13 cellular contexts compared by ENCODE assay signal in the genomic region with DNA sequence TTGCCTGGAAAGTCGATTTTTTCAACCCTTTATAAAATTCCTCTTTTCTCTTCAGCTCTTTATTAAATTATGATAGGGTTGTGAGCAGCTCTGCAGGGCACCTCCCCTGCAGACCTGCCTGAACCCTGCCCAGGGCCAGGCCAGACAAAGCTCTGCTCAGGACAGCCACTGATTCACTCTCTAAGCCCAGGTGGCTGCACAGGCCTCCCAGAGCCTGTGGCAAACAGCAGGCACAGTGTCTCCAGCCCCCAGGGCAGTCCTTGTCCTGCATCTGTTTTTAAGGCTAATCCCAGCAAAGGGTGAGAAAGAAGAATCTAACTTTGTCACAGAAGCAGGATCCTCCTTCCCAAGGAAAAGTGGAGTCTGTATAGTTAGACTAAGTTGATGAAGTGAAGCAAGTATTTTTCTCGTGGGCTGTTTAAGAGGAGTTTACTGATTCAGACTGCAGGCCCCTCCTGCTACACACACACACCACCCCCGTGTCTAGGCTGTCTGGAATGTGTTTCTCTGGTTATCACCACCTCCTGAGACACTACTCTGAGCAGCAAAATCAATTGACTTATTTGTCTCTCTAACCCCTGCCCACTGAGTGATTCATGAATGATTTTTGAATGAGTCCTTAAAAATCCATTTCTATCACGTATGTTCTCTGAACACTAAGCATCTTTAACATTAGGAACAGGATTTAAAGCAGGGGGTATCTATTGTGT.
DNase-seq lines count a peak whose midpoint lies in the region; FAIRE-seq and TF ChIP-seq lines count a peak whose summit lies in the region.
"Had no signal": no experiment of that assay in that cellular context is flagged by ENCODE, and none has a peak within 500 bp of the region (broad histone marks: within the 10 kb centered on the region; RNA-seq: fewer than 3 reads in every experiment).

No MANE protein-coding gene starts in this region.

- no peak for TF ChIP-seq CTCF in esophagus muscularis mucosa (IDR thresholded peaks at IDR 0.05)

- no peak overlapping the region for H3K4me3 Mint-ChIP-seq in activated CD4-positive, alpha-beta T cell treated with anti-CD3 and anti-CD28 coated beads, Interleukin-2, amount 10 ng/mL, durations not matched to agents 24 days and 14 days
- H3K4me3 Mint-ChIP-seq: activated T-helper 1 cell treated with anti-CD3 and anti-CD28 coated beads, Interleukin-12 subunit alpha, Interleukin-12 subunit beta, Interleukin-2, Interleukin-4 antibody, amounts not matched to agents 30 ng/mL and 10 ng/mL and 1 ng/mL, durations not matched to agents 14 hours and 24 hours and 36 hours had no signal

- no peak overlapping the region for H2BK5ac ChIP-seq in neuronal stem cell (ENCODE audit: low read length)

- peak overlapping the region; percentile 57 for H3K18ac ChIP-seq in neuronal stem cell (ENCODE audit: low read length)

- H4K8ac ChIP-seq in neuronal stem cell (ENCODE audit: low read depth, low read length) = no peak overlapping the region

- H3K9me3 ChIP-seq in esophagus muscularis mucosa = no peaks in the 10 kb centered on the region
- no peaks in the 10 kb centered on the region for H3K9me3 ChIP-seq in neuronal stem cell (replicated peaks in 1 of 2; ENCODE audit: control insufficient read depth in 2 of 2, insufficient read depth in 1 of 2, low read depth in 1 of 2, low read length in 2 of 2)
- H3K9me3 ChIP-seq: vagina had no signal

- H3K36me3 ChIP-seq in esophagus muscularis mucosa (no peaks in the 10 kb centered on the region), neuronal stem cell (replicated peaks in 1 of 2; ENCODE audit: control insufficient read depth in 2 of 2, insufficient read depth in 2 of 2, low read length in 2 of 2) (no peaks in the 10 kb centered on the region)
- H3K36me3 ChIP-seq: vagina had no signal

- H3K4me3 ChIP-seq in esophagus muscularis mucosa (no peak overlapping the region), neuronal stem cell (ENCODE audit: low read length in 2 of 2) (no peak overlapping the region)
- H3K4me3 ChIP-seq: vagina had no signal

- H3K27ac ChIP-seq in esophagus muscularis mucosa (replicated peaks in 1 of 4) = no peak overlapping the region
- no peak overlapping the region for H3K27ac ChIP-seq in neuronal stem cell (replicated peaks; ENCODE audit: low read length)
- H3K27ac ChIP-seq: vagina had no signal

- H3K27me3 ChIP-seq in esophagus muscularis mucosa = no peaks in the 10 kb centered on the region
- H3K27me3 ChIP-seq in neuronal stem cell (ENCODE audit: control insufficient read depth in 3 of 3, insufficient read depth in 3 of 3, low read depth in 1 of 3, low read length in 3 of 3) = peaks cover 0 to 42% (median 0%) of the 10 kb centered on the region in 3 experiments
- H3K27me3 ChIP-seq: vagina had no signal

- 65% methylated on average over 4 of the region's 4 CpGs for WGBS in esophagus muscularis mucosa
- no CpG with 5 or more reads among the region's 4 CpGs for WGBS in neuronal stem cell (ENCODE audit: extremely low coverage in 2 of 2, insufficient read length in 2 of 2, insufficient replicate concordance in 1 of 2), 2 donors

- no peaks in the 10 kb centered on the region for H3K9me3 Mint-ChIP-seq in activated CD4-positive, alpha-beta T cell treated with anti-CD3 and anti-CD28 coated beads, Interleukin-2, amount 10 ng/mL, durations not matched to agents 24 days and 14 days
- H3K9me3 Mint-ChIP-seq: activated T-helper 1 cell treated with anti-CD3 and anti-CD28 coated beads, Interleukin-12 subunit alpha, Interleukin-12 subunit beta, Interleukin-2, Interleukin-4 antibody, amounts not matched to agents 30 ng/mL and 10 ng/mL and 1 ng/mL, durations not matched to agents 14 hours and 24 hours and 36 hours had no signal

- no peak overlapping the region for H2BK12ac ChIP-seq in neuronal stem cell (ENCODE audit: low read length)

- peak overlapping the region; percentile 25 for H2AFZ ChIP-seq in neuronal stem cell (ENCODE audit: low read length)

- peak; percentile 84 for DNase-seq in GM03348 (ENCODE audit: low spot score)
- peak; percentile 18 for DNase-seq in RCC 7860 (ENCODE audit: low spot score)
- DNase-seq in esophagus muscularis mucosa (ENCODE audit: extremely low spot score) = peak; percentile 68
- peak; percentile 23 for DNase-seq in neuronal stem cell (ENCODE audit: low spot score)
- DNase-seq in inferior parietal cortex (ENCODE audit: extremely low spot score) = no peak
- DNase-seq in NCI-H1436 treated with DMSO at 0.1 percent for 48 hours (lab: John Stamatoyannopoulos, UW) = no peak
- DNase-seq in H4 (ENCODE audit: low spot score) = no peak
- no peak for DNase-seq in activated CD4-positive, alpha-beta T cell treated with anti-CD3 and anti-CD28 coated beads, Interleukin-2, amount 10 ng/mL, durations not matched to agents 24 days and 14 days
- DNase-seq: DMS53; kidney; NK-92 treated with Interleukin-12 subunit alpha and Interleukin-12 subunit beta, amount 100 ng/mL, for 24 hours had no signal

- H3K79me1 ChIP-seq in neuronal stem cell (ENCODE audit: low read depth, low read length) = no peaks in the 10 kb centered on the region

- FAIRE-seq in RCC 7860 (lab: Jason Lieb, UNC) = no peak
- FAIRE-seq: kidney had no signal

- H3K4me2 ChIP-seq in neuronal stem cell (ENCODE audit: insufficient read depth, low read length, poor library complexity, severe bottlenecking) = no peak overlapping the region

- no peak for TF ChIP-seq EP300 in esophagus muscularis mucosa (IDR thresholded peaks at IDR 0.05)

- no peak overlapping the region for H4K91ac ChIP-seq in neuronal stem cell (ENCODE audit: low read depth, low read length, poor library complexity)

- H2AK5ac ChIP-seq in neuronal stem cell (ENCODE audit: low read depth, low read length) = no peak overlapping the region

- H3K9ac ChIP-seq in neuronal stem cell (ENCODE audit: low read depth, low read length, poor library complexity) = no peak overlapping the region

- no peaks in the 10 kb centered on the region for H3K27me3 Mint-ChIP-seq in activated CD4-positive, alpha-beta T cell treated with anti-CD3 and anti-CD28 coated beads, Interleukin-2, amount 10 ng/mL, durations not matched to agents 24 days and 14 days

- no peak overlapping the region for H2BK120ac ChIP-seq in neuronal stem cell (ENCODE audit: low read depth, low read length)

- no peaks in the 10 kb centered on the region for H3K4me1 Mint-ChIP-seq in activated CD4-positive, alpha-beta T cell treated with anti-CD3 and anti-CD28 coated beads, Interleukin-2, amount 10 ng/mL, durations not matched to agents 24 days and 14 days

- H3K4me1 ChIP-seq in esophagus muscularis mucosa (no peaks in the 10 kb centered on the region), neuronal stem cell (ENCODE audit: control insufficient read depth in 2 of 2, insufficient read depth in 1 of 2, low read depth in 1 of 2, low read length in 2 of 2) (peaks cover 11 to 15% of the 10 kb centered on the region in 2 donors)

- H3K23ac ChIP-seq in neuronal stem cell (ENCODE audit: low read depth, low read length, poor library complexity) = no peak overlapping the region

- no peak overlapping the region for H3K4ac ChIP-seq in neuronal stem cell (ENCODE audit: low read length)

- no peak overlapping the region for H2BK15ac ChIP-seq in neuronal stem cell (ENCODE audit: low read length)

- no peak overlapping the region for H3K14ac ChIP-seq in neuronal stem cell (ENCODE audit: low read length)

- H3K27ac Mint-ChIP-seq in activated CD4-positive, alpha-beta T cell treated with anti-CD3 and anti-CD28 coated beads, Interleukin-2, amount 10 ng/mL, durations not matched to agents 24 days and 14 days = no peak overlapping the region
- H3K27ac Mint-ChIP-seq: activated T-helper 1 cell treated with anti-CD3 and anti-CD28 coated beads, Interleukin-12 subunit alpha, Interleukin-12 subunit beta, Interleukin-2, Interleukin-4 antibody, amounts not matched to agents 30 ng/mL and 10 ng/mL and 1 ng/mL, durations not matched to agents 14 hours and 24 hours and 36 hours had no signal

- intact Hi-C loops in esophagus muscularis mucosa (cut with DNase I) = no loop called here
- intact Hi-C loops in activated CD4-positive, alpha-beta T cell treated with anti-CD3 and anti-CD28 coated beads, Interleukin-2, amount 10 ng/mL, durations not matched to agents 24 days and 14 days (cut with micrococcal nuclease) = no loop called here

- no peak for TF ChIP-seq POLR2A in esophagus muscularis mucosa (IDR thresholded peaks at IDR 0.05; ENCODE audit: low read depth)

- no peaks in the 10 kb centered on the region for H3K36me3 Mint-ChIP-seq in activated CD4-positive, alpha-beta T cell treated with anti-CD3 and anti-CD28 coated beads, Interleukin-2, amount 10 ng/mL, durations not matched to agents 24 days and 14 days (ENCODE audit: low read depth)

Comparison
In these comparisons a context has a peak if more than half of its experiments do, and no peak if none do; other contexts are left out.
1. DNase-seq: peak in GM03348 (single experiment), RCC 7860 (single experiment), esophagus muscularis mucosa (single experiment) and neuronal stem cell (single experiment); none in inferior parietal cortex (single experiment), NCI-H1436 treated with DMSO at 0.1 percent for 48 hours (single experiment), H4 (single experiment) and activated CD4-positive, alpha-beta T cell treated with anti-CD3 and anti-CD28 coated beads, Interleukin-2, amount 10 ng/mL, durations not matched to agents 24 days and 14 days (single experiment).